8 cellular contexts compared by ENCODE assay signal in the genomic region with DNA sequence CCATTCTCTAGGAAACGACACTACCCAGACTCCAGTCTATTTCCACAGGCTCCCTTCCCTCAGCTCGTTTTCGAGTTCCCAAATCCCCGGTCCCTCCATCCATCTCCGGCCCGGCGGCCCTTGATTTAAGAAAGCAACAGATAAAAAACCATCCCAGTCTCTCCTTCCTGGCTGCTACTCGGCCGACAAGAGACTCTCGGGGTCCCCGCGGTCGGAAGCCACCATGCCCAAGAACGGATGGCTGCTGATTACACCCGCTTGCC. TPM values are rescaled to one million over a fixed set of nuclear protein-coding genes. Genes with fewer than 3 reads are reported as not detected.
A peak's percentile ranks its signal among the peaks of the same experiment; 100 is the strongest.
DNase-seq lines count a peak whose midpoint lies in the region; ATAC-seq and TF ChIP-seq lines count a peak whose summit lies in the region.

No MANE protein-coding gene starts in this region.

- TF ChIP-seq CTCF in body of pancreas (IDR thresholded peaks at IDR 0.05) (no peak), lung (IDR thresholded peaks at IDR 0.05; ENCODE audit: control extremely low read depth, extremely low read depth) (no peak)

- peak; percentile 9 for ATAC-seq in Right ventricle myocardium inferior
- ATAC-seq in body of pancreas, result peak; percentile 0
- ATAC-seq in lung (ENCODE audit: insufficient read depth, low FRiP score), result peak; percentile 1
- no peak for ATAC-seq in GM18858 (IDR thresholded peaks at IDR 0.05; ENCODE audit: unreplicated experiment)

- H3K4me3 ChIP-seq in body of pancreas (peak overlapping the region; percentile 82 to 87), lung (peak overlapping the region; percentile 88)

- H3K27me3 ChIP-seq in body of pancreas (no peaks in the 10 kb centered on the region), lung (ENCODE audit: control insufficient read depth, insufficient read depth) (no peaks in the 10 kb centered on the region)

- peaks cover under 1 to 6% of the 10 kb centered on the region in 2 donors for H3K36me3 ChIP-seq in body of pancreas (replicated peaks in 1 of 2; ENCODE audit: insufficient read depth in 1 of 2, low read depth in 2 of 2)
- H3K36me3 ChIP-seq in lung (ENCODE audit: control insufficient read depth in 2 of 2, insufficient read depth in 2 of 2, low read length in 2 of 2), result peaks cover 16 to 29% of the 10 kb centered on the region in 2 donors

- intact Hi-C loops in Right ventricle myocardium inferior (cut with DNase I), result loop anchor here (2.0 kb wide), 1 partner anchor 52 kb away; the partner anchor contains the start of gene NDEL1
- intact Hi-C loops in cardiac septum (cut with DNase I), result loop anchor here (5.0 to 10.0 kb wide), 2 partner anchors 54 to 362 kb away; partner anchors contain the start of genes CCDC42 and NDEL1
- intact Hi-C loops in body of pancreas (cut with DNase I), result no loop called here

- peaks cover 35% of the 10 kb centered on the region for H3K4me1 ChIP-seq in body of pancreas
- H3K4me1 ChIP-seq in lung (ENCODE audit: control insufficient read depth in 2 of 2, insufficient read depth in 2 of 2, low read length in 2 of 2), result peaks cover 15 to 21% of the 10 kb centered on the region in 2 donors

- TF ChIP-seq POLR2A in body of pancreas (IDR thresholded peaks at IDR 0.05), result no peak

- no peak for DNase-seq in Right ventricle myocardium inferior (ENCODE audit: missing footprints)
- no peak for DNase-seq in cardiac septum (ENCODE audit: low spot score)
- no peak for DNase-seq in body of pancreas
- no peak for DNase-seq in lung (ENCODE audit: low spot score)
- DNase-seq in ureter (ENCODE audit: low spot score), result no peak
- DNase-seq in islet precursor cell, result no peak
- DNase-seq in HT-29 (ENCODE audit: low spot score), result no peak

- H3K27ac ChIP-seq in body of pancreas, result peak overlapping the region; percentile 72 to 85 (median 82)
- H3K27ac ChIP-seq in lung (ENCODE audit: low read depth in 1 of 2, low read length in 1 of 2), result peak overlapping the region; percentile 52 to 81

- no peaks in the 10 kb centered on the region for H3K9me3 ChIP-seq in body of pancreas
- H3K9me3 ChIP-seq in lung (ENCODE audit: control insufficient read depth in 2 of 2, insufficient read depth in 1 of 2, low read length in 1 of 2), result no peaks in the 10 kb centered on the region

- whole genome bisulfite sequencing in body of pancreas, 2 donors, result 0% methylated on average over 9 to 15 of the region's 15 CpGs
- 2% methylated on average over 15 of the region's 15 CpGs for WGBS in lung, 2 donors

RNA-seq across cellular contexts. Expression of gene RPL26, which starts 0.2 kb away (rescaled TPM):
- total RNA-seq in Right ventricle myocardium inferior (1,104 TPM), cardiac septum (727 TPM), body of pancreas (1,000 to 10,000 TPM; 1,496 to 1,646 TPM), lung (1,000 to 10,000 TPM; 1,016 to 2,549 TPM), ureter (2,627 TPM)
- 1,000 to 10,000 TPM; 2,664 to 2,820 TPM for polyA plus RNA-seq in lung
- total RNA-seq in HT-29 (2014; rRNA removed; shearing (Covaris generic)), result 1,242 and 1,305 TPM in 2 replicates

RNA-seq across cellular contexts. Expression of gene RNF222, which starts 14.8 kb away (rescaled TPM):
- total RNA-seq in Right ventricle myocardium inferior (not detected), cardiac septum (not detected), body of pancreas (not detected), lung (not detected), ureter (not detected)
- not detected for polyA plus RNA-seq in lung
- total RNA-seq in HT-29 (2014; rRNA removed; shearing (Covaris generic)), result not detected in 2 replicates

RNA-seq across cellular contexts. Expression of gene ODF4, which starts 43.2 kb away (rescaled TPM):
- total RNA-seq in Right ventricle myocardium inferior, result not detected
- total RNA-seq in cardiac septum, result not detected
- total RNA-seq in body of pancreas, result not detected
- total RNA-seq in lung, result not detected
- not detected for polyA plus RNA-seq in lung
- total RNA-seq in ureter, result not detected
- not detected in 2 replicates for total RNA-seq in HT-29 (2014; rRNA removed; shearing (Covaris generic))

RNA-seq across cellular contexts. Expression of gene NDEL1, which starts 52.9 kb away (rescaled TPM):
- total RNA-seq in Right ventricle myocardium inferior, result 29.2 TPM
- 42.0 TPM for total RNA-seq in cardiac septum
- total RNA-seq in body of pancreas, result 10 to 100 TPM; 26.2 to 39.6 TPM
- 100 to 1,000 TPM in 1 of 2 donors, 10 to 100 TPM in 1; 58.5 to 101 TPM for total RNA-seq in lung
- polyA plus RNA-seq in lung, result 10 to 100 TPM; 25.2 to 52.4 TPM
- 84.5 TPM for total RNA-seq in ureter
- total RNA-seq in HT-29 (2014; rRNA removed; shearing (Covaris generic)), result 20.1 and 24.6 TPM in 2 replicates
